ENCODE assay signal across 22 cellular contexts in the genomic region with DNA sequence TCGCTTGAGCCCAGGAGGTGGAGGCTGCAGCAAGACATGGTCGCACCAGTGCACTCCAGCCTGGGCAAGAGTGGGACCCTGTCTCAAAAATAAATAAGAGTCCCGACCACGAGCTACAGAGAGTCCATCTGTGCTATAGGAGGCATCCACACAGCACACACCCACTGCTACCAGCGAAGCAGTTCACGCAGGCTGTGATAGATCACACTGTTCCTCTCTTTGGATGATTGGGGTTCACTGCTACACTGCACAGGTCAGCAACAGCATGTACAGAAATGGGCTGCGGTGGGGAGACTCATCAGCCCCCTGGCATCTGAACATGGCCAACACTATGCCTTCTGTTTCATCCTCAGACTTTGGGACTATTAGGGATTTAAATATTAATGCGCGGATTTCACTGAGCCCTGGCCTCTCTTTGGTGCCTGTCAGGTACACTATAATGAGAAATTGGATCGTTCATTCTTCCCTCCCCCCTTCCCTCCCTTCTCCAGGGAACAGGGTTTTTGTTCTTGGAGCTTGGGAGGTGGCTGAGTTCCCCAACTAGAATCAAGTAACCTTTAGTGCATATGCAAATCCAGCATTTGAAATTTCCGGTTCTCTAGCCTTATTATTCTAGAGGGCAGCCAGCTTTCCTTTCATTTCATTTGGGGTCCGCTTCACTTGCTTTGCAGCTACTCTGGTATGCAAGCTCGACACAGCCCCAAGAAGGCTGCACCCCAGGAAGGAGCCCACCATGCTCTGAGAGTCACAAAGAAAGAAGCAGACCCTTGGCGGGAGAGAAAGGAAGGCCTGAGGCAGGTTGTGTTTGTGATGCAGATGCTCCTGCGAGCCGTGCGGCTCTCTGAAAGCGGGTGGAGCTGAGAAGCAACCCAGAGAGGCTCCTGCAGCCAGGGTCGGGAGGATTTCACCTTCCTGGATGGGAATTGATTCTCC. TPM values are rescaled to one million over a fixed set of nuclear protein-coding genes. Genes with fewer than 3 reads are reported as not detected.
DNase-seq lines count a peak whose midpoint lies in the region; ATAC-seq and TF ChIP-seq lines count a peak whose summit lies in the region.
"Had no signal": no experiment of that assay in that cellular context is flagged by ENCODE, and none has a peak within 500 bp of the region (broad histone marks: within the 10 kb centered on the region; RNA-seq: fewer than 3 reads in every experiment).

No MANE protein-coding gene starts in this region.

- peak; percentile 74 for DNase-seq in H7
- DNase-seq in WTC11 (ENCODE audit: low spot score), result peak; percentile 85
- DNase-seq in NCI-H1092 (lab: John Stamatoyannopoulos, UW), result no peak
- DNase-seq: DMS 273 treated with DMSO at 0.1 percent for 48 hours; effector memory CD4-positive, alpha-beta T cell; heart right ventricle; left lung; NCI-H2029; pancreas; PC-3; stimulated activated CD4-positive, alpha-beta T cell treated with anti-CD3 and anti-CD28 coated beads, Interleukin-4, amount 100 ng/mL, for 1 hour had no signal

- peaks cover 62% of the 10 kb centered on the region for H3K4me1 Mint-ChIP-seq in WTC11
- H3K4me1 Mint-ChIP-seq in stimulated activated memory B cell treated with anti-CD40 and anti-IgM and Interleukin-4, amounts not matched to agents 10 μg/mL and 1 μg/mL and 100 μg/mL, for 72 hours, result peaks cover 31% of the 10 kb centered on the region

- peak overlapping the region; percentile 99 for H3K27ac ChIP-seq in iPS-20b (ENCODE audit: low read length)
- H3K27ac ChIP-seq: cardiac muscle cell, heart right ventricle, left lung, pancreas, skin epidermis had no signal

- peaks cover 5% of the 10 kb centered on the region for H3K36me3 ChIP-seq in H7 (replicated peaks; ENCODE audit: control insufficient read depth, insufficient read depth, low read length)
- H3K36me3 ChIP-seq in iPS-20b (ENCODE audit: insufficient read depth, low read depth, low read length), result peaks cover 28% of the 10 kb centered on the region

- no peaks in the 10 kb centered on the region for H3K9me3 Mint-ChIP-seq in WTC11
- H3K9me3 Mint-ChIP-seq in stimulated activated memory B cell treated with anti-CD40 and anti-IgM and Interleukin-4, amounts not matched to agents 10 μg/mL and 1 μg/mL and 100 μg/mL, for 72 hours, result no peaks in the 10 kb centered on the region
- H3K9me3 Mint-ChIP-seq: T-helper 2 cell treated with Interferon-gamma antibody and Interleukin-4, amounts not matched to agents 5 μg/mL and 100 μg/mL, for 36 hours had no signal

- H3K36me3 Mint-ChIP-seq in WTC11, result peaks cover 15% of the 10 kb centered on the region
- peaks cover 57% of the 10 kb centered on the region for H3K36me3 Mint-ChIP-seq in stimulated activated memory B cell treated with anti-CD40 and anti-IgM and Interleukin-4, amounts not matched to agents 10 μg/mL and 1 μg/mL and 100 μg/mL, for 72 hours

- no peaks in the 10 kb centered on the region for H3K9me3 ChIP-seq in iPS-20b (ENCODE audit: insufficient read depth, low read depth, low read length)
- H3K9me3 ChIP-seq: heart right ventricle, left lung, pancreas, tibial nerve had no signal

- no peak for TF ChIP-seq CTCF in WTC11 (IDR thresholded peaks at IDR 0.05)

- H3K4me1 ChIP-seq in iPS-20b (ENCODE audit: insufficient read depth, low read length), result peaks cover 34% of the 10 kb centered on the region
- H3K4me1 ChIP-seq: pancreas had no signal

- H3K27me3 ChIP-seq in H7 (ENCODE audit: control insufficient read depth, insufficient read depth, low read length) (no peaks in the 10 kb centered on the region), iPS-20b (ENCODE audit: insufficient read depth, low read length) (no peaks in the 10 kb centered on the region)
- H3K27me3 ChIP-seq: cardiac muscle cell, heart right ventricle, left lung, pancreas, tibial nerve had no signal

- POLR2A ChIA-PET in WTC11 (lab: Charles Lee), result interaction anchor here (0.9 to 1.8 kb wide), 8 partner anchors 11 to 181 kb away, joined by 3 to 20 read pairs (median 4); partner anchors contain the start of gene CARHSP1

- H3K4me3 ChIP-seq in H7 (ENCODE audit: insufficient read depth, low read depth, low read length) (no peak overlapping the region), iPS-20b (ENCODE audit: low read length) (peak overlapping the region; percentile 53)
- H3K4me3 ChIP-seq: cardiac muscle cell, heart right ventricle, left lung, pancreas, skin epidermis, tibial nerve had no signal

- H3K9ac ChIP-seq in iPS-20b (ENCODE audit: low read depth, low read length), result peak overlapping the region; percentile 93

- H3K4me3 Mint-ChIP-seq in WTC11, result peak overlapping the region; percentile 48
- H3K4me3 Mint-ChIP-seq in stimulated activated memory B cell treated with anti-CD40 and anti-IgM and Interleukin-4, amounts not matched to agents 10 μg/mL and 1 μg/mL and 100 μg/mL, for 72 hours, result peak overlapping the region; percentile 14
- H3K4me3 Mint-ChIP-seq: T-helper 2 cell treated with Interferon-gamma antibody and Interleukin-4, amounts not matched to agents 5 μg/mL and 100 μg/mL, for 36 hours had no signal

- H3K27ac Mint-ChIP-seq in WTC11, result peak overlapping the region; percentile 100
- H3K27ac Mint-ChIP-seq in stimulated activated memory B cell treated with anti-CD40 and anti-IgM and Interleukin-4, amounts not matched to agents 10 μg/mL and 1 μg/mL and 100 μg/mL, for 72 hours, result peak overlapping the region; percentile 40
- H3K27ac Mint-ChIP-seq: T-helper 2 cell treated with Interferon-gamma antibody and Interleukin-4, amounts not matched to agents 5 μg/mL and 100 μg/mL, for 36 hours had no signal

- ATAC-seq in WTC11 (peak; percentile 93), GM19023 (IDR thresholded peaks at IDR 0.05; ENCODE audit: unreplicated experiment) (no peak), GM21447 (IDR thresholded peaks at IDR 0.05; ENCODE audit: unreplicated experiment) (no peak)
- no peak for ATAC-seq in stimulated activated memory B cell treated with anti-CD40 and anti-IgM and Interleukin-4, amounts not matched to agents 10 μg/mL and 1 μg/mL and 100 μg/mL, for 72 hours
- ATAC-seq: activated CD4-positive, CD25-positive, alpha-beta regulatory T cell treated with anti-CD3 and anti-CD28 coated beads, Interleukin-2, amount 50 U/mL, for 24 hours; left lung; PC-3 had no signal

- CTCF ChIA-PET in WTC11 (lab: Charles Lee), result interaction anchor here (0.9 to 2.5 kb wide), 12 partner anchors 37 to 302 kb away, joined by 3 to 12 read pairs (median 4); partner anchors contain the start of gene CARHSP1

- H3K27me3 Mint-ChIP-seq in WTC11 (ENCODE audit: low read depth), result no peaks in the 10 kb centered on the region
- H3K27me3 Mint-ChIP-seq in stimulated activated memory B cell treated with anti-CD40 and anti-IgM and Interleukin-4, amounts not matched to agents 10 μg/mL and 1 μg/mL and 100 μg/mL, for 72 hours, result no peaks in the 10 kb centered on the region

TF ChIP-seq in WTC11, 78 proteins besides CTCF, POLR2A, EP300 and RAD21 (continues in another document):
- no peak for TF ChIP-seq PREB (CRISPR knock-in tag; IDR thresholded peaks at IDR 0.05; ENCODE audit: borderline replicate concordance)
- TF ChIP-seq, protein P1, sequence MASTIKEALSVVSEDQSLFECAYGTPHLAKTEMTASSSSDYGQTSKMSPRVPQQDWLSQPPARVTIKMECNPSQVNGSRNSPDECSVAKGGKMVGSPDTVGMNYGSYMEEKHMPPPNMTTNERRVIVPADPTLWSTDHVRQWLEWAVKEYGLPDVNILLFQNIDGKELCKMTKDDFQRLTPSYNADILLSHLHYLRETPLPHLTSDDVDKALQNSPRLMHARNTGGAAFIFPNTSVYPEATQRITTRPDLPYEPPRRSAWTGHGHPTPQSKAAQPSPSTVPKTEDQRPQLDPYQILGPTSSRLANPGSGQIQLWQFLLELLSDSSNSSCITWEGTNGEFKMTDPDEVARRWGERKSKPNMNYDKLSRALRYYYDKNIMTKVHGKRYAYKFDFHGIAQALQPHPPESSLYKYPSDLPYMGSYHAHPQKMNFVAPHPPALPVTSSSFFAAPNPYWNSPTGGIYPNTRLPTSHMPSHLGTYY (CRISPR knock-in tag; IDR thresholded peaks at IDR 0.05), result no peak
- no peak for TF ChIP-seq ZNF512 (CRISPR knock-in tag; IDR thresholded peaks at IDR 0.05; ENCODE audit: borderline replicate concordance)
- peak; percentile 86 for TF ChIP-seq TEAD1 (CRISPR knock-in tag; IDR thresholded peaks at IDR 0.05)
- TF ChIP-seq FOXP1 (CRISPR knock-in tag; IDR thresholded peaks at IDR 0.05; ENCODE audit: borderline replicate concordance), result no peak
- peak; percentile 52; the same call in 1 of the 2 replicates for TF ChIP-seq ETV6 (CRISPR knock-in tag; IDR thresholded peaks at IDR 0.05)

RNA-seq across cellular contexts. Expression of gene PMM2, which starts 34.1 kb away (rescaled TPM):
- 36.5 and 49.1 TPM in 2 replicates for total RNA-seq in H7 (2014; rRNA removed; shearing (Covaris generic))
- 43.5 to 53.8 TPM (median 46.1 TPM) in 3 replicates for total RNA-seq in WTC11 (2021)

RNA-seq across cellular contexts. Expression of gene TMEM186, which starts 34.3 kb away (rescaled TPM):
- total RNA-seq in H7 (2014; rRNA removed; shearing (Covaris generic)), result 8.2 and 12.1 TPM in 2 replicates
- 13.9 to 17.8 TPM (median 14.6 TPM) in 3 replicates for total RNA-seq in WTC11 (2021)

RNA-seq across cellular contexts. Expression of gene CARHSP1, which starts 37.1 kb away (rescaled TPM):
- total RNA-seq in H7 (2014; rRNA removed; shearing (Covaris generic)), result 324 and 345 TPM in 2 replicates
- 260 to 271 TPM (median 261 TPM) in 3 replicates for total RNA-seq in WTC11 (2021)

RNA-seq across cellular contexts. Expression of gene LITAFD, which starts 50.4 kb away (rescaled TPM):
- total RNA-seq in H7 (2014; rRNA removed; shearing (Covaris generic)), result not detected in 2 replicates
- total RNA-seq in WTC11 (2021), result not detected in 3 replicates
- total RNA-seq: activated CD8-positive, alpha-beta memory T cell treated with anti-CD3 and anti-CD28 coated beads for 36 hours; cardiac muscle cell; heart right ventricle; left lung; pancreas; PC-3; SK-MEL-5; tibial nerve had no signal
